16 cellular contexts compared by ENCODE assay signal in genomic region chr10:58810751-58811150, GRCh38.
DNase-seq lines count a peak whose midpoint lies in the region; ATAC-seq and TF ChIP-seq lines count a peak whose summit lies in the region.
"Had no signal": no experiment of that assay in that cellular context is flagged by ENCODE, and none has a peak within 500 bp of the region (broad histone marks: within the 10 kb centered on the region; RNA-seq: fewer than 3 reads in every experiment).

No MANE protein-coding gene starts in this region.

- no peaks in the 10 kb centered on the region for H3K79me2 ChIP-seq in hepatocyte

- H3K4me1 Mint-ChIP-seq in MCF 10A (ENCODE audit: insufficient read depth, unreplicated experiment) (peaks cover 11% of the 10 kb centered on the region), nephron progenitor cell (peaks cover 65% of the 10 kb centered on the region), glutamatergic neuron (ENCODE audit: low read depth, unreplicated experiment) (no peaks in the 10 kb centered on the region)
- H3K4me1 Mint-ChIP-seq: CD4-positive, CD25-positive, alpha-beta regulatory T cell had no signal

- H3K4me2 ChIP-seq in hepatocyte, result no peak overlapping the region
- H3K4me2 ChIP-seq: BLaER1 treated with 17β-estradiol and CSF1 and Interleukin-3, amounts not matched to agents 10 nM and 100 nM had no signal

- WGBS in hepatocyte (ENCODE audit: low lambda C conversion rate, missing lambda C conversion rate), result 41% methylated on average over 2 of the region's 2 CpGs

- no peak overlapping the region for H3K4me3 Mint-ChIP-seq in MCF 10A (ENCODE audit: unreplicated experiment)
- H3K4me3 Mint-ChIP-seq in nephron progenitor cell, result no peak overlapping the region
- no peak overlapping the region for H3K4me3 Mint-ChIP-seq in glutamatergic neuron (ENCODE audit: unreplicated experiment)
- H3K4me3 Mint-ChIP-seq: CD4-positive, CD25-positive, alpha-beta regulatory T cell had no signal

- no peaks in the 10 kb centered on the region for H3K9me3 ChIP-seq in hepatocyte (ENCODE audit: low read depth)
- H3K9me3 ChIP-seq: BLaER1 treated with 17β-estradiol and CSF1 and Interleukin-3, amounts not matched to agents 10 nM and 100 nM had no signal

- no peak overlapping the region for H3K4me3 ChIP-seq in hepatocyte
- H3K4me3 ChIP-seq: BLaER1 treated with 17β-estradiol and CSF1 and Interleukin-3, amounts not matched to agents 10 nM and 100 nM; GM23248 had no signal

- ATAC-seq in left colon, result peak; percentile 13

- H3K36me3 Mint-ChIP-seq in MCF 10A (ENCODE audit: insufficient read depth, unreplicated experiment), result peaks cover 37% of the 10 kb centered on the region
- H3K36me3 Mint-ChIP-seq in nephron progenitor cell (ENCODE audit: low read depth), result peaks cover 10% of the 10 kb centered on the region
- no peaks in the 10 kb centered on the region for H3K36me3 Mint-ChIP-seq in glutamatergic neuron (ENCODE audit: unreplicated experiment)
- H3K36me3 Mint-ChIP-seq: CD4-positive, CD25-positive, alpha-beta regulatory T cell had no signal

- CTCF ChIA-PET in MCF 10A (lab: Yijun Ruan, JAX), result interaction anchor here (0.6 to 1.0 kb wide), 3 partner anchors 13 to 605 kb away, joined by 3 to 5 read pairs (median 5); no protein-coding TSS in a partner anchor

- H3K27ac Mint-ChIP-seq in MCF 10A (ENCODE audit: low read depth, unreplicated experiment), result no peak overlapping the region
- H3K27ac Mint-ChIP-seq in nephron progenitor cell, result peak overlapping the region; percentile 85
- no peak overlapping the region for H3K27ac Mint-ChIP-seq in glutamatergic neuron (ENCODE audit: unreplicated experiment)
- H3K27ac Mint-ChIP-seq: CD4-positive, CD25-positive, alpha-beta regulatory T cell had no signal

- H3K27ac ChIP-seq in hepatocyte, result no peak overlapping the region
- H3K27ac ChIP-seq: 22Rv1; BLaER1 treated with 17β-estradiol and CSF1 and Interleukin-3, amounts not matched to agents 10 nM and 100 nM; GM23248 had no signal

- in situ Hi-C loops in T47D (cut with HindIII; ENCODE audit: low pct_unique_long_range_greater_than_20kb, low sequenced_read_pairs), result no loop called here

- DNase-seq in T47D (ENCODE audit: low read depth in 1 of 2, low spot score in 1 of 2) (peak; percentile 11 to 38), MCF 10A (ENCODE audit: unreplicated experiment) (no peak), left colon (no peak), nephron progenitor cell (no peak), COLO829 (ENCODE audit: low spot score) (no peak), hepatocyte (ENCODE audit: low spot score) (no peak), glutamatergic neuron (no peak)
- no peak for DNase-seq in central memory CD4-positive, alpha-beta T cell
- DNase-seq: ACHN; CD4-positive, CD25-positive, alpha-beta regulatory T cell; DMS153; DMS79 treated with DMSO at 0.1 percent for 48 hours; EL; GM23248 had no signal

- intact Hi-C loops in MCF 10A (cut with micrococcal nuclease), result no loop called here
- intact Hi-C loops in left colon (cut with DNase I, micrococcal nuclease), result no loop called here

- no peak for TF ChIP-seq CTCF in MCF 10A (IDR thresholded peaks at IDR 0.05; ENCODE audit: unreplicated experiment)
- TF ChIP-seq CTCF in nephron progenitor cell (IDR thresholded peaks at IDR 0.05), result no peak
- TF ChIP-seq CTCF in hepatocyte (IDR thresholded peaks at IDR 0.05; ENCODE audit: poor library complexity), result no peak
- no peak for TF ChIP-seq CTCF in glutamatergic neuron (IDR thresholded peaks at IDR 0.05; ENCODE audit: partially characterized antibody, unreplicated experiment)

- H3K27me3 ChIP-seq in hepatocyte, result no peaks in the 10 kb centered on the region
- H3K27me3 ChIP-seq: BLaER1 treated with 17β-estradiol and CSF1 and Interleukin-3, amounts not matched to agents 10 nM and 100 nM had no signal

- POLR2A ChIA-PET in MCF 10A (lab: Yijun Ruan, JAX), result interaction anchor here (0.5 to 1.0 kb wide), 3 partner anchors 9 to 265 kb away, joined by 3 to 4 read pairs (median 3); no protein-coding TSS in a partner anchor

- H4K20me1 ChIP-seq in hepatocyte (ENCODE audit: insufficient read depth, poor library complexity, severe bottlenecking), result no peaks in the 10 kb centered on the region
- H4K20me1 ChIP-seq: BLaER1 treated with 17β-estradiol and CSF1 and Interleukin-3, amounts not matched to agents 10 nM and 100 nM had no signal

- H3K27me3 Mint-ChIP-seq in MCF 10A (ENCODE audit: insufficient read depth, unreplicated experiment) (no peaks in the 10 kb centered on the region), nephron progenitor cell (ENCODE audit: low read depth, poor library complexity) (no peaks in the 10 kb centered on the region), glutamatergic neuron (ENCODE audit: unreplicated experiment) (no peaks in the 10 kb centered on the region)
- H3K27me3 Mint-ChIP-seq: CD4-positive, CD25-positive, alpha-beta regulatory T cell had no signal

- H2AFZ ChIP-seq in hepatocyte, result no peak overlapping the region
- H2AFZ ChIP-seq: GM23248 had no signal

- BruUV-seq in MCF 10A (replicated peaks; lab: Mats Ljungman, UMichigan), result no TSS peak

- H3K36me3 ChIP-seq in hepatocyte (replicated peaks; ENCODE audit: insufficient read depth, low read depth), result no peaks in the 10 kb centered on the region
- H3K36me3 ChIP-seq: BLaER1 treated with 17β-estradiol and CSF1 and Interleukin-3, amounts not matched to agents 10 nM and 100 nM had no signal

- H3K9me3 Mint-ChIP-seq in MCF 10A (ENCODE audit: unreplicated experiment) (no peaks in the 10 kb centered on the region), nephron progenitor cell (no peaks in the 10 kb centered on the region), glutamatergic neuron (ENCODE audit: unreplicated experiment) (no peaks in the 10 kb centered on the region)

- H3K9me2 ChIP-seq in hepatocyte (replicated peaks; ENCODE audit: insufficient read depth), result no peaks in the 10 kb centered on the region

- peaks cover 15% of the 10 kb centered on the region for H3K4me1 ChIP-seq in hepatocyte (ENCODE audit: insufficient read depth)
- H3K4me1 ChIP-seq: BLaER1 treated with 17β-estradiol and CSF1 and Interleukin-3, amounts not matched to agents 10 nM and 100 nM had no signal

Comparison
In these comparisons a context has a peak if more than half of its experiments do, and no peak if none do; other contexts are left out.
1. DNase-seq: peak in T47D (2 of 2); none in MCF 10A (single experiment), left colon (0 of 2), nephron progenitor cell (single experiment), COLO829 (single experiment), central memory CD4-positive, alpha-beta T cell (single experiment), hepatocyte (single experiment) and glutamatergic neuron (single experiment).